Comparison of ENCODE assay signal across 11 cellular contexts in the genomic region with DNA sequence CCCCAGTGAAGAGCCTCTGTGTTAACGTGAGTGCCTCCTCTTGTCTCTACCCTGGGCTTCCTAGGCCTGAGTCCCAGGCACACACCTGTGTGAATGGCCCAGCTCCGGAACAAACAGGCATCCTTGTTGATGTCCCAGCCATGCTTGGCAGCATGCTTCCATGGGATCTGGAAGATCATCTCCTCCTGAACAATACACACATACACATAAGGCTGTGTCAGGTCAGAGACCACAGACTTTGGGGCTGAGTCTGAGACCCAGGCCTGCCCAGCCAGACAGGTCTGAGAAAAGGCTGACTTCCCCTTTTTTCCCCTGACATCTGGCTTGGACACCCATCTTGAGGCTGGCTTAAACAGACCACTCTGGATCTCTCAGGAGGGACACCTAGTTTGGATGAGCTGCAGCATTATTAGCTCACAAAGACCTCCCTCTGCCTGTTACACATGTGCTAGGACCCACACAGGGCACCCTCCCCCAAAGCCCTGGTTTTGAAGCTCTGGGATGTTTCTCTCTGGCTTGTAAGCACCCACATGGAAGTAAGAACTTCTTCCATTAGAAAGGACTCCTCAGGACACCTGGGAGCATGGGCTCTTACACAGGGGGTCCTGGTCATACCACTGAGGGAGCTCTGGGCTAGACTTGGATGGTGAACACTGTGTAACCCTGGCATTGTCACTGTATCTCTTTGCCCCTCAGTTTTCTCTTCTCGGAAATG. TPM values are rescaled to one million over a fixed set of nuclear protein-coding genes. Genes with fewer than 3 reads are reported as not detected.
DNase-seq lines count a peak whose midpoint lies in the region; ATAC-seq and TF ChIP-seq lines count a peak whose summit lies in the region.
"Had no signal": no experiment of that assay in that cellular context is flagged by ENCODE, and none has a peak within 500 bp of the region (broad histone marks: within the 10 kb centered on the region; RNA-seq: fewer than 3 reads in every experiment).

No MANE protein-coding gene starts in this region.

- H3K9me3 ChIP-seq in subcutaneous abdominal adipose tissue (ENCODE audit: control insufficient read depth in 5 of 5, low read length in 5 of 5) = no peaks in the 10 kb centered on the region

- H3K27me3 ChIP-seq in subcutaneous abdominal adipose tissue (ENCODE audit: control insufficient read depth in 5 of 5, insufficient read depth in 4 of 5, low read length in 5 of 5) = no peaks in the 10 kb centered on the region

- H3K27ac ChIP-seq in subcutaneous abdominal adipose tissue (ENCODE audit: low read depth, low read length) = peak overlapping the region; percentile 75
- H3K27ac ChIP-seq: VCaP had no signal

- CTCF ChIA-PET in activated CD4-positive, alpha-beta T cell treated with anti-CD3 and anti-CD28 coated beads, Interleukin-2, amount 10 ng/mL, durations not matched to agents 7 days and 5 days (lab: Charles Lee) = interaction anchor here (0.9 to 6.3 kb wide), 11 partner anchors 9 to 101 kb away, joined by 3 to 52 read pairs (median 6); no protein-coding TSS in a partner anchor

- H3K4me3 ChIP-seq in foreskin fibroblast (ENCODE audit: low read depth in 1 of 2, low read length in 2 of 2) = peak overlapping the region; percentile 16 to 91
- peak overlapping the region; percentile 92 to 99 (median 96) for H3K4me3 ChIP-seq in subcutaneous abdominal adipose tissue (ENCODE audit: low read depth in 1 of 5, low read length in 5 of 5)

- H3K4me1 ChIP-seq in subcutaneous abdominal adipose tissue (ENCODE audit: control insufficient read depth in 5 of 5, insufficient read depth in 5 of 5, low read length in 5 of 5) = peaks cover 14 to 65% (median 47%) of the 10 kb centered on the region in 5 donors

- peaks cover 72% of the 10 kb centered on the region for H3K36me3 Mint-ChIP-seq in T-helper 2 cell treated with Interferon-gamma antibody and Interleukin-4, amounts not matched to agents 5 μg/mL and 100 μg/mL, for 36 hours (ENCODE audit: low read depth)
- peaks cover 73% of the 10 kb centered on the region for H3K36me3 Mint-ChIP-seq in activated CD4-positive, alpha-beta T cell treated with anti-CD3 and anti-CD28 coated beads, Interleukin-2, amount 10 ng/mL, durations not matched to agents 7 days and 5 days (ENCODE audit: low read depth)

- H3K4me3 Mint-ChIP-seq in T-helper 2 cell treated with Interferon-gamma antibody and Interleukin-4, amounts not matched to agents 5 μg/mL and 100 μg/mL, for 36 hours = peak overlapping the region; percentile 99
- peak overlapping the region; percentile 99 for H3K4me3 Mint-ChIP-seq in activated CD4-positive, alpha-beta T cell treated with anti-CD3 and anti-CD28 coated beads, Interleukin-2, amount 10 ng/mL, durations not matched to agents 7 days and 5 days

- peak; percentile 2 for DNase-seq in T-helper 2 cell treated with Interferon-gamma antibody and Interleukin-4, amounts not matched to agents 5 μg/mL and 100 μg/mL, for 36 hours (ENCODE audit: low spot score)
- DNase-seq in T-helper 2 cell (no peak), foreskin fibroblast (no peak), NCI-H526 (lab: John Stamatoyannopoulos, UW) (no peak), NCI-H146 treated with DMSO at 0.1 percent for 48 hours (lab: John Stamatoyannopoulos, UW; ENCODE audit: unreplicated experiment) (no peak)
- DNase-seq in activated CD4-positive, alpha-beta T cell treated with anti-CD3 and anti-CD28 coated beads, Interleukin-2, amount 10 ng/mL, durations not matched to agents 7 days and 5 days = peak; percentile 9
- DNase-seq: KG1 had no signal

- no peaks in the 10 kb centered on the region for H3K27me3 Mint-ChIP-seq in T-helper 2 cell treated with Interferon-gamma antibody and Interleukin-4, amounts not matched to agents 5 μg/mL and 100 μg/mL, for 36 hours (ENCODE audit: low read depth)
- no peaks in the 10 kb centered on the region for H3K27me3 Mint-ChIP-seq in activated CD4-positive, alpha-beta T cell treated with anti-CD3 and anti-CD28 coated beads, Interleukin-2, amount 10 ng/mL, durations not matched to agents 7 days and 5 days

- ATAC-seq in GM21423 (IDR thresholded peaks at IDR 0.05; ENCODE audit: unreplicated experiment) = no peak

- peak overlapping the region; percentile 89 for H3K27ac Mint-ChIP-seq in T-helper 2 cell treated with Interferon-gamma antibody and Interleukin-4, amounts not matched to agents 5 μg/mL and 100 μg/mL, for 36 hours
- H3K27ac Mint-ChIP-seq in activated CD4-positive, alpha-beta T cell treated with anti-CD3 and anti-CD28 coated beads, Interleukin-2, amount 10 ng/mL, durations not matched to agents 7 days and 5 days = peak overlapping the region; percentile 94

- peak overlapping the region; percentile 63 to 94 (median 89) for H3K9ac ChIP-seq in subcutaneous abdominal adipose tissue (ENCODE audit: low read length in 5 of 5)

- H3K9me3 Mint-ChIP-seq in T-helper 2 cell treated with Interferon-gamma antibody and Interleukin-4, amounts not matched to agents 5 μg/mL and 100 μg/mL, for 36 hours = no peaks in the 10 kb centered on the region
- H3K9me3 Mint-ChIP-seq in activated CD4-positive, alpha-beta T cell treated with anti-CD3 and anti-CD28 coated beads, Interleukin-2, amount 10 ng/mL, durations not matched to agents 7 days and 5 days = no peaks in the 10 kb centered on the region

- POLR2A ChIA-PET in activated CD4-positive, alpha-beta T cell treated with anti-CD3 and anti-CD28 coated beads, Interleukin-2, amount 10 ng/mL, durations not matched to agents 7 days and 5 days (lab: Charles Lee) = interaction anchor here (0.7 to 1.9 kb wide), 5 partner anchors 8 to 68 kb away, joined by 3 to 7 read pairs (median 4); no protein-coding TSS in a partner anchor

- H3K4me1 Mint-ChIP-seq in T-helper 2 cell treated with Interferon-gamma antibody and Interleukin-4, amounts not matched to agents 5 μg/mL and 100 μg/mL, for 36 hours (ENCODE audit: low read depth) = peaks cover 53% of the 10 kb centered on the region
- H3K4me1 Mint-ChIP-seq in activated CD4-positive, alpha-beta T cell treated with anti-CD3 and anti-CD28 coated beads, Interleukin-2, amount 10 ng/mL, durations not matched to agents 7 days and 5 days = peaks cover 63% of the 10 kb centered on the region

- peaks cover 4 to 65% (median 63%) of the 10 kb centered on the region in 5 donors for H3K36me3 ChIP-seq in subcutaneous abdominal adipose tissue (ENCODE audit: control insufficient read depth in 5 of 5, insufficient read depth in 5 of 5, low read length in 5 of 5)

- no peak for TF ChIP-seq CTCF in foreskin fibroblast (IDR thresholded peaks at IDR 0.05; ENCODE audit: low read depth, low read length)

RNA-seq across cellular contexts. Expression of gene IRF1, which starts 2.6 kb away (rescaled TPM):
- total RNA-seq in activated CD4-positive, alpha-beta T cell treated with anti-CD3 and anti-CD28 coated beads, Interleukin-2, amount 10 ng/mL, durations not matched to agents 7 days and 5 days = 100 to 1,000 TPM; 289 to 302 TPM

RNA-seq across cellular contexts. Expression of gene IL5, which starts 55.3 kb away (rescaled TPM):
- under 1 TPM; 0.25 to 0.33 TPM for total RNA-seq in activated CD4-positive, alpha-beta T cell treated with anti-CD3 and anti-CD28 coated beads, Interleukin-2, amount 10 ng/mL, durations not matched to agents 7 days and 5 days
- total RNA-seq: A673 had no signal

Comparison
In these comparisons a context has a peak if more than half of its experiments do, and no peak if none do; other contexts are left out.
1. DNase-seq: peak in T-helper 2 cell treated with Interferon-gamma antibody and Interleukin-4, amounts not matched to agents 5 μg/mL and 100 μg/mL, for 36 hours (single experiment) and activated CD4-positive, alpha-beta T cell treated with anti-CD3 and anti-CD28 coated beads, Interleukin-2, amount 10 ng/mL, durations not matched to agents 7 days and 5 days (single experiment); none in T-helper 2 cell (0 of 5), foreskin fibroblast (0 of 2), NCI-H526 (0 of 2) and NCI-H146 treated with DMSO at 0.1 percent for 48 hours (single experiment).